In genomic region chr1:8018492-8019228, GRCh38 we compare ENCODE assay signal across 11 cellular contexts. TPM values are rescaled to one million over a fixed set of nuclear protein-coding genes. Genes with fewer than 3 reads are reported as not detected.
DNase-seq lines count a peak whose midpoint lies in the region; ATAC-seq and TF ChIP-seq lines count a peak whose summit lies in the region.
"Had no signal": no experiment of that assay in that cellular context is flagged by ENCODE, and none has a peak within 500 bp of the region (broad histone marks: within the 10 kb centered on the region; RNA-seq: fewer than 3 reads in every experiment).

No MANE protein-coding gene starts in this region.

- peaks cover 10% of the 10 kb centered on the region for H3K36me3 Mint-ChIP-seq in neural progenitor cell

- H3K9me3 Mint-ChIP-seq in neural progenitor cell: no peaks in the 10 kb centered on the region
- H3K9me3 Mint-ChIP-seq: activated CD4-positive, alpha-beta memory T cell treated with anti-CD3 and anti-CD28 coated beads, Interleukin-2, amount 10 ng/mL, durations not matched to agents 7 days and 5 days had no signal

- H3K27me3 Mint-ChIP-seq in neural progenitor cell (ENCODE audit: insufficient read depth, low read depth): no peaks in the 10 kb centered on the region

- H3K4me1 ChIP-seq in esophagus squamous epithelium: peaks cover 50 to 95% (median 58%) of the 10 kb centered on the region in 3 donors
- peaks cover 82% of the 10 kb centered on the region for H3K4me1 ChIP-seq in neural progenitor cell

- H3K4me3 ChIP-seq in esophagus squamous epithelium: peak overlapping the region in 1 of 4 donors; percentile 12
- peak overlapping the region; percentile 38 for H3K4me3 ChIP-seq in neural progenitor cell
- no peak overlapping the region for H3K4me3 ChIP-seq in H7 (ENCODE audit: insufficient read depth, low read depth, low read length)

- TF ChIP-seq CTCF in esophagus squamous epithelium (IDR thresholded peaks at IDR 0.05): no peak
- no peak for TF ChIP-seq CTCF in neural progenitor cell (IDR thresholded peaks at IDR 0.05)
- TF ChIP-seq CTCF in GM20000 (IDR thresholded peaks at IDR 0.05; ENCODE audit: extremely low read depth, missing control alignments): no peak

- peaks cover 31% of the 10 kb centered on the region for H3F3A ChIP-seq in neural progenitor cell (ENCODE audit: low read depth)

- peak overlapping the region; percentile 96 for H3K27ac Mint-ChIP-seq in neural progenitor cell
- H3K27ac Mint-ChIP-seq: activated CD4-positive, alpha-beta memory T cell treated with anti-CD3 and anti-CD28 coated beads, Interleukin-2, amount 10 ng/mL, durations not matched to agents 7 days and 5 days had no signal

- no peaks in the 10 kb centered on the region for H3K9me3 ChIP-seq in esophagus squamous epithelium
- no peaks in the 10 kb centered on the region for H3K9me3 ChIP-seq in neural progenitor cell (ENCODE audit: low read depth)
- H3K9me3 ChIP-seq: neutrophil had no signal

- peaks cover 83% of the 10 kb centered on the region for H3K4me1 Mint-ChIP-seq in neural progenitor cell
- H3K4me1 Mint-ChIP-seq: activated CD4-positive, alpha-beta memory T cell treated with anti-CD3 and anti-CD28 coated beads, Interleukin-2, amount 10 ng/mL, durations not matched to agents 7 days and 5 days had no signal

- H3K27ac ChIP-seq in esophagus squamous epithelium: peak overlapping the region; percentile 50 to 94 (median 64)
- peak overlapping the region; percentile 83 for H3K27ac ChIP-seq in neural progenitor cell
- H3K27ac ChIP-seq: neutrophil had no signal

- H3K9ac ChIP-seq in neural progenitor cell: no peak overlapping the region

- H3K36me3 ChIP-seq in esophagus squamous epithelium (peaks cover 5 to 12% (median 7%) of the 10 kb centered on the region in 3 donors), neural progenitor cell (no peaks in the 10 kb centered on the region), H7 (replicated peaks; ENCODE audit: control insufficient read depth, insufficient read depth, low read length) (peaks cover 13% of the 10 kb centered on the region)
- H3K36me3 ChIP-seq: neutrophil had no signal

- TF ChIP-seq POLR2A in esophagus squamous epithelium (IDR thresholded peaks at IDR 0.05): no peak

- no peak overlapping the region for H2AFZ ChIP-seq in neural progenitor cell (replicated peaks)

- H3K27me3 ChIP-seq in esophagus squamous epithelium: no peaks in the 10 kb centered on the region
- H3K27me3 ChIP-seq in neural progenitor cell: no peaks in the 10 kb centered on the region
- no peaks in the 10 kb centered on the region for H3K27me3 ChIP-seq in H7 (ENCODE audit: control insufficient read depth, insufficient read depth, low read length)

- DNase-seq in NCI-H510A treated with DMSO at 0.1 percent for 48 hours (lab: John Stamatoyannopoulos, UW) (peak; percentile 59), NCI-H510A (lab: John Stamatoyannopoulos, UW) (no peak), esophagus squamous epithelium (lab: John Stamatoyannopoulos, UW) (no peak), neural progenitor cell (ENCODE audit: low spot score) (peak; percentile 89), H7 (no peak), nucleus accumbens (lab: John Stamatoyannopoulos, UW) (no peak), GM20000 (ENCODE audit: low spot score) (no peak)
- DNase-seq: activated CD4-positive, alpha-beta memory T cell treated with anti-CD3 and anti-CD28 coated beads, Interleukin-2, amount 10 ng/mL, durations not matched to agents 7 days and 5 days; NCI-H446 had no signal

- intact Hi-C loops in esophagus squamous epithelium (cut with DNase I): no loop called here

- peaks cover 91% of the 10 kb centered on the region for H3K79me2 ChIP-seq in neural progenitor cell (ENCODE audit: low read depth)

- ATAC-seq in HG03442 (IDR thresholded peaks at IDR 0.05; ENCODE audit: unreplicated experiment): no peak

- H4K20me1 ChIP-seq in neural progenitor cell (ENCODE audit: low read depth): peaks cover 39% of the 10 kb centered on the region

- peak overlapping the region; percentile 83 for H3K4me2 ChIP-seq in neural progenitor cell

- peak overlapping the region; percentile 68 for H3K4me3 Mint-ChIP-seq in neural progenitor cell
- H3K4me3 Mint-ChIP-seq: activated CD4-positive, alpha-beta memory T cell treated with anti-CD3 and anti-CD28 coated beads, Interleukin-2, amount 10 ng/mL, durations not matched to agents 7 days and 5 days had no signal

- WGBS in esophagus squamous epithelium, 2 donors: 74% methylated on average over 3 of the region's 3 CpGs

RNA-seq across cellular contexts. Expression of gene ERRFI1, which starts 7.4 kb away (rescaled TPM):
- 10 to 100 TPM; 23.3 to 95.9 (median 49.3) TPM for total RNA-seq in esophagus squamous epithelium
- 35.3 and 44.8 TPM in 2 replicates for total RNA-seq in neural progenitor cell (ENCODE audit: low replicate concordance)
- 37.3 and 42.6 TPM in 2 replicates for total RNA-seq in H7 (2014; rRNA removed; shearing (Covaris generic))

RNA-seq across cellular contexts. Expression of gene PARK7, which starts 57.1 kb away (rescaled TPM):
- total RNA-seq in esophagus squamous epithelium: 100 to 1,000 TPM in 3 of 4 donors, 10 to 100 TPM in 1; 93.9 to 156 (median 129) TPM
- 193 and 214 TPM in 2 replicates for total RNA-seq in neural progenitor cell (ENCODE audit: low replicate concordance)
- total RNA-seq in H7 (2014; rRNA removed; shearing (Covaris generic)): 298 and 323 TPM in 2 replicates

Comparison
In these comparisons a context has a peak if more than half of its experiments do, and no peak if none do; other contexts are left out.
1. DNase-seq: peak in NCI-H510A treated with DMSO at 0.1 percent for 48 hours (single experiment) and neural progenitor cell (single experiment); none in NCI-H510A (single experiment), esophagus squamous epithelium (single experiment), H7 (single experiment), nucleus accumbens (0 of 56) and GM20000 (single experiment).